In the genomic region with DNA sequence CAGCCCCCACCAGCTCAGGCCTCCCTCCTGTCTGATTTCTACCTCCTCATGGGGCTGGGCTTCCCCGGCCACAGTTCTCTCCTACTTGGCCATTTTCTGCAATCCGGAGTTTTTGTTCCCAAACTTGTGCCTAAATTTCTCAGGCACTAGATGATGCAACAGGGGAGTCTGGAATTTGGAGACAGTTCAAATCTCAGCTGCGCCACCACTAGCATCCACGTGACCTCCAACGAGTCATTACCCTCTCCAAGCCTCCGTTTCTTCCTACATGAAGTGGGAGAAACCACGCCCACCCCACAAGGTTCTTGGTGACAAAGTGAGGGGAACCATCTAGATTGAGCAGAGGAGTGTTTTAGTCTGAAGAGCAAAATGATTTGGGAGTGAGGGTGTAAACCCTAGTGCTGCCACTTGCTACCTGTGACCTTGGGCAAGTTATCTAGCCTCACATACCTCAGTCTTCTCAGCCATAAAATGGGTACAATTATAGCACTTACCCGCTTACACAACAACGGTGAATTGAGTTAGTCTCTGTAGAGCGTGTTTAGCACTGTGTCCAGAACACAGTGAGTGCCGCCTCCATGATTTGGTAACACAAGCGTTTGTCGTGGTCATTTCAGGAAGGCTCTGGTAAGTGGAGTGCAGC, we compare ENCODE assay signal across 15 cellular contexts.
A peak's percentile ranks its signal among the peaks of the same experiment; 100 is the strongest.
DNase-seq lines count a peak whose midpoint lies in the region; ATAC-seq and TF ChIP-seq lines count a peak whose summit lies in the region.
"Had no signal": no experiment of that assay in that cellular context is flagged by ENCODE, and none has a peak within 500 bp of the region (broad histone marks: within the 10 kb centered on the region; RNA-seq: fewer than 3 reads in every experiment).

No MANE protein-coding gene starts in this region.

- H3K36me3 ChIP-seq in RWPE2 (ENCODE audit: low read depth) (no peaks in the 10 kb centered on the region), spleen (no peaks in the 10 kb centered on the region), prostate gland (no peaks in the 10 kb centered on the region)
- H3K36me3 ChIP-seq: HAP-1, tibial nerve had no signal

- DNase-seq in GM03348 (ENCODE audit: low spot score) (peak; percentile 68), RWPE2 (ENCODE audit: low spot score) (no peak), head of caudate nucleus (peak in 29 of 42 donors; percentile 11 to 77 (median 43)), spleen (peak; percentile 63), glomerular visceral epithelial cell (ENCODE audit: extremely low spot score) (no peak), OCI-M1 (lab: John Stamatoyannopoulos, UW) (no peak), NCI-H128 (lab: John Stamatoyannopoulos, UW; ENCODE audit: unreplicated experiment) (no peak), prostate gland (ENCODE audit: low spot score) (no peak)
- DNase-seq: activated CD4-positive, CD25-positive, alpha-beta regulatory T cell treated with anti-CD3 and anti-CD28 coated beads, Interleukin-2, amount 50 U/mL, for 72 hours; activated T-cell treated with anti-CD3 and anti-CD28 coated beads, Interleukin-2, amount 50 U/mL, for 1 hour; aorta; naive thymus-derived CD8-positive, alpha-beta T cell had no signal

- H3K4me3 ChIP-seq in RWPE2 (ENCODE audit: severe bottlenecking) (no peak overlapping the region), spleen (no peak overlapping the region), prostate gland (no peak overlapping the region)
- H3K4me3 ChIP-seq: HAP-1, smooth muscle cell, tibial nerve had no signal

- no peak for TF ChIP-seq POLR2A in spleen (IDR thresholded peaks at IDR 0.05)
- TF ChIP-seq POLR2A in prostate gland (IDR thresholded peaks at IDR 0.05): no peak

- H3K9me3 ChIP-seq in RWPE2 (ENCODE audit: severe bottlenecking) (no peaks in the 10 kb centered on the region), spleen (no peaks in the 10 kb centered on the region), prostate gland (no peaks in the 10 kb centered on the region)
- H3K9me3 ChIP-seq: HAP-1, tibial nerve had no signal

- peak overlapping the region; percentile 38 for H3K27ac ChIP-seq in RWPE2 (ENCODE audit: poor library complexity, severe bottlenecking)
- no peak overlapping the region for H3K27ac ChIP-seq in spleen
- H3K27ac ChIP-seq in prostate gland: no peak overlapping the region
- H3K27ac ChIP-seq: tibial nerve had no signal

- no peak for ATAC-seq in RWPE2 (ENCODE audit: low read depth)
- ATAC-seq: naive thymus-derived CD8-positive, alpha-beta T cell had no signal

- H3K4me1 ChIP-seq in RWPE2 (ENCODE audit: insufficient read depth, poor library complexity, severe bottlenecking) (peaks cover 9% of the 10 kb centered on the region), spleen (peaks cover 8 to 13% (median 11%) of the 10 kb centered on the region in 6 donors), prostate gland (replicated peaks) (no peaks in the 10 kb centered on the region)

- WGBS in spleen, 5 donors: 69 to 81% (median 75%) methylated on average over 13 of the region's 13 CpGs
- WGBS in prostate gland: 70% methylated on average over 13 of the region's 13 CpGs

- intact Hi-C loops in head of caudate nucleus (cut with DNase I): loop anchor here (10.0 kb wide), 1 partner anchor 190 kb away; no protein-coding TSS in a partner anchor
- intact Hi-C loops in spleen (cut with DNase I; ENCODE audit: low total_unique reads): no loop called here
- intact Hi-C loops in prostate gland (cut with DNase I): loop anchor here (5.0 to 10.0 kb wide), 2 partner anchors 60 to 192 kb away; a partner anchor contains a TSS

- TF ChIP-seq CTCF in RWPE2 (IDR thresholded peaks at IDR 0.05; ENCODE audit: poor library complexity, severe bottlenecking) (no peak), spleen (IDR thresholded peaks at IDR 0.05 in 8 of 11, conservative IDR thresholded peaks at IDR 0.05 in 3 of 11) (no peak), prostate gland (IDR thresholded peaks at IDR 0.05) (no peak)

- no peaks in the 10 kb centered on the region for H3K27me3 ChIP-seq in RWPE2 (ENCODE audit: insufficient read depth, poor library complexity, severe bottlenecking)
- peaks cover 0 to 85% (median 5%) of the 10 kb centered on the region in 7 donors for H3K27me3 ChIP-seq in spleen (replicated peaks in 1 of 7)
- peaks cover 2% of the 10 kb centered on the region for H3K27me3 ChIP-seq in prostate gland (replicated peaks; ENCODE audit: insufficient read depth)
- H3K27me3 ChIP-seq: tibial nerve had no signal

Comparison
In these comparisons a context has a peak if more than half of its experiments do, and no peak if none do; other contexts are left out.
1. DNase-seq: peak in GM03348 (single experiment), head of caudate nucleus (29 of 42) and spleen (single experiment); none in RWPE2 (single experiment), glomerular visceral epithelial cell (single experiment), OCI-M1 (single experiment), NCI-H128 (single experiment) and prostate gland (single experiment).